Comparison of ENCODE assay signal across 7 cellular contexts in genomic region chr3:129016725-129017530, GRCh38. TPM values are rescaled to one million over a fixed set of nuclear protein-coding genes. Genes with fewer than 3 reads are reported as not detected.
DNase-seq lines count a peak whose midpoint lies in the region; ATAC-seq, FAIRE-seq and TF ChIP-seq lines count a peak whose summit lies in the region.

No MANE protein-coding gene starts in this region.

- TF ChIP-seq POLR2A in stomach (IDR thresholded peaks at IDR 0.05), result no peak

- H3K79me2 ChIP-seq in OCI-LY7 (ENCODE audit: insufficient read depth, low read depth, low read length), result no peaks in the 10 kb centered on the region

- ATAC-seq in GM21528 (IDR thresholded peaks at IDR 0.05; ENCODE audit: low FRiP score, unreplicated experiment), result peak; percentile 65
- no peak for ATAC-seq in sciatic nerve

- H3K9me3 ChIP-seq in OCI-LY7 (ENCODE audit: low read length) (no peaks in the 10 kb centered on the region), esophagus (ENCODE audit: control insufficient read depth in 2 of 2, insufficient read depth in 1 of 2, low read depth in 1 of 2, low read length in 1 of 2) (no peaks in the 10 kb centered on the region), stomach (no peaks in the 10 kb centered on the region)

- H3K4me3 ChIP-seq in OCI-LY7 (ENCODE audit: low read depth, low read length, poor library complexity, severe bottlenecking), result no peak overlapping the region
- no peak overlapping the region for H3K4me3 ChIP-seq in esophagus (ENCODE audit: low read depth in 1 of 2, low read length in 2 of 2)
- H3K4me3 ChIP-seq in stomach, result no peak overlapping the region

- no TSS peak for BruUV-seq in OCI-LY7 (replicated peaks; lab: Mats Ljungman, UMichigan)

- peak; percentile 51 for DNase-seq in OCI-LY7 (ENCODE audit: low spot score)
- no peak for DNase-seq in stomach
- DNase-seq in NCI-H1417 (lab: John Stamatoyannopoulos, UW), result no peak
- DNase-seq in D721Med (ENCODE audit: insufficient read length, low spot score), result no peak
- DNase-seq in sciatic nerve (ENCODE audit: low spot score), result no peak

- H3K4me1 ChIP-seq in OCI-LY7 (ENCODE audit: insufficient read depth, low read length, poor library complexity, severe bottlenecking) (peaks cover 32% of the 10 kb centered on the region), esophagus (ENCODE audit: control insufficient read depth in 2 of 2, insufficient read depth in 2 of 2, low read length in 1 of 2) (peaks cover 10 to 17% of the 10 kb centered on the region in 2 donors), stomach (peaks cover 13 to 40% (median 31%) of the 10 kb centered on the region in 4 donors)

- 63 to 67% methylated on average over 15 of the region's 15 CpGs for WGBS in esophagus, 2 donors
- WGBS in stomach, 5 donors, result 70 to 79% (median 77%) methylated on average over 13 to 15 of the region's 15 CpGs

- H3K4me2 ChIP-seq in OCI-LY7 (ENCODE audit: low read length), result peak overlapping the region; percentile 50

- H4K20me1 ChIP-seq in OCI-LY7 (ENCODE audit: insufficient read depth, low read length), result no peaks in the 10 kb centered on the region

- no peak for TF ChIP-seq EP300 in stomach (IDR thresholded peaks at IDR 0.05)

- TF ChIP-seq CTCF in OCI-LY7 (conservative IDR thresholded peaks at IDR 0.05; ENCODE audit: low read length) (no peak), stomach (IDR thresholded peaks at IDR 0.05) (no peak), D721Med (IDR thresholded peaks at IDR 0.05; ENCODE audit: insufficient read depth, missing control alignments) (no peak)

- POLR2A ChIA-PET in OCI-LY7 (lab: Charles Lee), result interaction anchor here (0.6 to 3.0 kb wide), 8 partner anchors 10 to 399 kb away, joined by 3 to 24 read pairs (median 4); partner anchors contain the start of gene CFAP92

- FAIRE-seq in D721Med (lab: Jason Lieb, UNC), result no peak

- peak overlapping the region; percentile 48 for H2AFZ ChIP-seq in OCI-LY7 (ENCODE audit: low read length)

- H3K27ac ChIP-seq in OCI-LY7 (ENCODE audit: low read depth, low read length, poor library complexity, severe bottlenecking), result peak overlapping the region; percentile 53
- H3K27ac ChIP-seq in esophagus (ENCODE audit: low read depth in 2 of 2, low read length in 1 of 2), result peak overlapping the region; percentile 46 to 69
- H3K27ac ChIP-seq in stomach, result peak overlapping the region; percentile 45 to 70 (median 67)

- no peaks in the 10 kb centered on the region for H3K36me3 ChIP-seq in OCI-LY7 (ENCODE audit: insufficient read depth, low read length)
- H3K36me3 ChIP-seq in esophagus (ENCODE audit: control insufficient read depth in 2 of 2, insufficient read depth in 2 of 2, low read length in 1 of 2), result no peaks in the 10 kb centered on the region
- no peaks in the 10 kb centered on the region for H3K36me3 ChIP-seq in stomach

- intact Hi-C loops in OCI-LY7 (cut with micrococcal nuclease; ENCODE audit: unreplicated experiment) (loop anchor here (1.0 kb wide), 1 partner anchor 47 kb away; no protein-coding TSS in a partner anchor), stomach (cut with DNase I; ENCODE audit: low total_unique reads) (no loop called here), sciatic nerve (cut with DNase I) (no loop called here)

- no peaks in the 10 kb centered on the region for H3K27me3 ChIP-seq in esophagus (ENCODE audit: control insufficient read depth in 1 of 2, insufficient read depth in 2 of 2, low read length in 2 of 2)
- H3K27me3 ChIP-seq in stomach, result no peaks in the 10 kb centered on the region

- no peaks in the 10 kb centered on the region for H3K9me2 ChIP-seq in OCI-LY7 (ENCODE audit: insufficient read depth, low read length)

- CTCF ChIA-PET in OCI-LY7 (lab: Charles Lee; ENCODE audit: unreplicated experiment), result interaction anchor here (1.2 to 2.2 kb wide), 7 partner anchors 9 to 104 kb away, joined by 5 to 19 read pairs (median 7); partner anchors contain the start of genes CFAP92 and RAB43

RNA-seq across cellular contexts. Expression of gene EFCC1, which starts 15.8 kb away (rescaled TPM):
- not detected in 2 replicates for total RNA-seq in OCI-LY7 (2014; rRNA removed; shearing (Covaris generic))
- total RNA-seq in OCI-LY7 (2022), result not detected in 2 replicates
- 1 to 10 TPM in 1 of 2 donors, under 1 TPM in 1; 0.96 to 1.0 TPM for polyA plus RNA-seq in esophagus
- total RNA-seq in stomach, result 10 to 100 TPM in 3 of 5 donors, 1 to 10 TPM in 2; 1.0 to 13.9 (median 10.3) TPM
- polyA plus RNA-seq in stomach, result 10 to 100 TPM in 1 of 3 donors, 1 to 10 TPM in 2; 3.4 to 10.7 (median 8.2) TPM
- total RNA-seq in sciatic nerve, result 1.6 TPM

RNA-seq across cellular contexts. Expression of gene CFAP92, which starts 23.1 kb away (rescaled TPM):
- total RNA-seq in OCI-LY7 (2014; rRNA removed; shearing (Covaris generic)), result 0.66 TPM in 1 of 2 replicates, not detected in the other
- 0.08 and 0.18 TPM in 2 replicates for total RNA-seq in OCI-LY7 (2022)
- polyA plus RNA-seq in esophagus, result under 1 TPM; 0.59 to 0.66 TPM
- total RNA-seq in stomach, result 10 to 100 TPM in 1 of 5 donors, 1 to 10 TPM in 3, under 1 TPM in 1; 0.87 to 13.4 (median 5.2) TPM
- polyA plus RNA-seq in stomach, result 1 to 10 TPM in 1 of 3 donors, under 1 TPM in 2; 0.50 to 2.7 (median 0.70) TPM
- 1.2 TPM for total RNA-seq in sciatic nerve

RNA-seq across cellular contexts. Expression of gene GP9, which starts 43.7 kb away (rescaled TPM):
- not detected in 2 replicates for total RNA-seq in OCI-LY7 (2014; rRNA removed; shearing (Covaris generic))
- total RNA-seq in OCI-LY7 (2022) (not detected in 2 replicates), stomach (not detected), sciatic nerve (0.53 TPM)
- polyA plus RNA-seq in esophagus (not detected), stomach (not detected)
